In genomic region chr3:32860499-32860898, GRCh38 we compare ENCODE assay signal across 2 cellular contexts.
TF ChIP-seq lines count a peak whose summit lies in the region.

No MANE protein-coding gene starts in this region.

TF ChIP-seq in GM23338, 12 proteins besides CTCF, POLR2A, EP300 and RAD21 (continued from another document):
- TF ChIP-seq ETS1 (IDR thresholded peaks at IDR 0.05) (no peak), EZH2 (IDR thresholded peaks at IDR 0.05; ENCODE audit: low read depth, unreplicated experiment) (no peak), ZNF114 (CRISPR knock-in tag; IDR thresholded peaks at IDR 0.05) (no peak), REST (IDR thresholded peaks at IDR 0.05; ENCODE audit: unreplicated experiment) (no peak), ZNF462 (CRISPR knock-in tag; IDR thresholded peaks at IDR 0.05) (no peak), NANOG (IDR thresholded peaks at IDR 0.05; ENCODE audit: borderline replicate concordance) (no peak)

TF ChIP-seq in WTC11, 78 proteins besides CTCF, POLR2A, EP300 and RAD21 (continued from another document):
- TF ChIP-seq, protein P1, sequence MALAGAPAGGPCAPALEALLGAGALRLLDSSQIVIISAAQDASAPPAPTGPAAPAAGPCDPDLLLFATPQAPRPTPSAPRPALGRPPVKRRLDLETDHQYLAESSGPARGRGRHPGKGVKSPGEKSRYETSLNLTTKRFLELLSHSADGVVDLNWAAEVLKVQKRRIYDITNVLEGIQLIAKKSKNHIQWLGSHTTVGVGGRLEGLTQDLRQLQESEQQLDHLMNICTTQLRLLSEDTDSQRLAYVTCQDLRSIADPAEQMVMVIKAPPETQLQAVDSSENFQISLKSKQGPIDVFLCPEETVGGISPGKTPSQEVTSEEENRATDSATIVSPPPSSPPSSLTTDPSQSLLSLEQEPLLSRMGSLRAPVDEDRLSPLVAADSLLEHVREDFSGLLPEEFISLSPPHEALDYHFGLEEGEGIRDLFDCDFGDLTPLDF (CRISPR knock-in tag; IDR thresholded peaks at IDR 0.05), result no peak
- TF ChIP-seq HMGA2 (CRISPR knock-in tag; IDR thresholded peaks at IDR 0.05) (no peak), GRHL2 (CRISPR knock-in tag; IDR thresholded peaks at IDR 0.05; ENCODE audit: insufficient replicate concordance, severe bottlenecking) (no peak), SP1 (CRISPR knock-in tag; conservative IDR thresholded peaks at IDR 0.05) (no peak), ZBTB43 (CRISPR knock-in tag; IDR thresholded peaks at IDR 0.05) (no peak)
